ENCODE assay signal across 8 cellular contexts in the genomic region with DNA sequence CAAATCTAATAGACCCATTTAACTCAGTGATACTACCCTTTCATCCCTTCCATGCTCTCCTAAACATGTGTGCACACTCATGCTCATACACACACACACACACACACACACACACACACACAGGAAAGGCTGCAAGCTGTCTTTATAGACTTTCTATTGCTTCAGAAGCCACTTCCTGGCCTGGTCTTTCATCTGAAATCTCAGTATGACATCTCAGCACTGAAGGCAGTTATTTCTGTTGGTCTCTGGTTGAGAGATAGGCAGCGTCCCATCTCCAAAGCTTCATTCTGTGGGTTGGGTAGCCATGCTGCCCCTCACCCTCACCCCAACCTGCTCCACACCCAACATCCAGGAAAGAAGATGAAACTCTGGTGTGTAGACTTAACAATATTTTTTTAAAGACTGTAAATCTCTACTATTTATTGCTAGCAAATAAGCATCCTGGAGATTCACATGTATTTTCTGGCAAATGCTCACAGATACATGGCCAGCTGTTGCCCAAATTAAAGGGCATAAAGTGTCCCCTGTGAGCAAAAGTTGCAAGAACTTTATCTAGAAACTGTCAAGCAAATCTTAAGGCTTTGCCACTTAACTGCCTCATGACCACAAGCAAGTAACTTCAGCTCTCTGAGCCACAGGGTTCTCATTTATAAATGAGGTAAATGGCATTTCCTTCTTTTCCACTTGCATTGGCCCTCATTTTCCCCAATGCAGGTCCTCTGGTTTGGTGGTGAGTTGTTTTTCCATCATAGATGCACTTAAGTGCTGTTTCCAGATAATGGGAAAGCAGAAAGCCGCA.
DNase-seq lines count a peak whose midpoint lies in the region; ATAC-seq and TF ChIP-seq lines count a peak whose summit lies in the region.

No MANE protein-coding gene starts in this region.

- H3K4me1 Mint-ChIP-seq in activated CD8-positive, alpha-beta T cell treated with anti-CD3 and anti-CD28 coated beads for 36 hours (ENCODE audit: low read depth): peaks cover 32% of the 10 kb centered on the region

- no peaks in the 10 kb centered on the region for H3K27me3 Mint-ChIP-seq in activated CD8-positive, alpha-beta T cell treated with anti-CD3 and anti-CD28 coated beads for 36 hours

- H3K4me3 ChIP-seq in lower lobe of right lung (no peak overlapping the region), foreskin fibroblast (ENCODE audit: low read depth in 1 of 2, low read length in 2 of 2) (no peak overlapping the region)

- CTCF ChIA-PET in activated CD8-positive, alpha-beta T cell treated with anti-CD3 and anti-CD28 coated beads for 36 hours (lab: Charles Lee): interaction anchor here (0.6 kb wide), 1 partner anchor 176 kb away, joined by 3 read pairs; no protein-coding TSS in a partner anchor

- H3K36me3 ChIP-seq in lower lobe of right lung: no peaks in the 10 kb centered on the region

- no peaks in the 10 kb centered on the region for H3K9me3 Mint-ChIP-seq in activated CD8-positive, alpha-beta T cell treated with anti-CD3 and anti-CD28 coated beads for 36 hours

- no peaks in the 10 kb centered on the region for H3K36me3 Mint-ChIP-seq in activated CD8-positive, alpha-beta T cell treated with anti-CD3 and anti-CD28 coated beads for 36 hours (ENCODE audit: low read depth)

- H3K4me3 Mint-ChIP-seq in activated CD8-positive, alpha-beta T cell treated with anti-CD3 and anti-CD28 coated beads for 36 hours: no peak overlapping the region

- peak overlapping the region; percentile 89 for H3K27ac Mint-ChIP-seq in activated CD8-positive, alpha-beta T cell treated with anti-CD3 and anti-CD28 coated beads for 36 hours

- H3K9me3 ChIP-seq in lower lobe of right lung: no peaks in the 10 kb centered on the region

- intact Hi-C loops in activated CD8-positive, alpha-beta T cell treated with anti-CD3 and anti-CD28 coated beads for 36 hours (cut with micrococcal nuclease): no loop called here
- intact Hi-C loops in lower lobe of right lung (cut with DNase I): no loop called here

- POLR2A ChIA-PET in activated CD8-positive, alpha-beta T cell treated with anti-CD3 and anti-CD28 coated beads for 36 hours (lab: Charles Lee): interaction anchor here (0.8 to 0.9 kb wide), 2 partner anchors 69 to 1194 kb away, joined by 4 read pairs; no protein-coding TSS in a partner anchor

- no peak for TF ChIP-seq CTCF in activated CD8-positive, alpha-beta T cell treated with anti-CD3 and anti-CD28 coated beads for 36 hours (IDR thresholded peaks at IDR 0.05)
- TF ChIP-seq CTCF in lower lobe of right lung (IDR thresholded peaks at IDR 0.05) (no peak), foreskin fibroblast (IDR thresholded peaks at IDR 0.05; ENCODE audit: low read depth, low read length) (no peak)

- H3K27ac ChIP-seq in lower lobe of right lung: no peak overlapping the region

- DNase-seq in GM19238 (ENCODE audit: insufficient read length, low spot score) (peak; percentile 7), amniotic stem cell (lab: John Stamatoyannopoulos, UW) (no peak), DMS153 treated with DMSO at 0.1 percent for 48 hours (lab: John Stamatoyannopoulos, UW; ENCODE audit: unreplicated experiment) (no peak), lower lobe of right lung (no peak), foreskin fibroblast (no peak)
- peak; percentile 79 for DNase-seq in activated CD8-positive, alpha-beta T cell treated with anti-CD3 and anti-CD28 coated beads for 36 hours
- DNase-seq in stimulated activated CD4-positive, alpha-beta T cell treated with anti-CD3 and anti-CD28 coated beads, Interleukin-4, amount 100 ng/mL, for 24 hours: peak; percentile 36

- peak; percentile 87 for ATAC-seq in HG03442 (IDR thresholded peaks at IDR 0.05; ENCODE audit: unreplicated experiment)
- peak; percentile 86 for ATAC-seq in activated CD8-positive, alpha-beta T cell treated with anti-CD3 and anti-CD28 coated beads for 36 hours
- ATAC-seq in lower lobe of right lung: no peak

- no peaks in the 10 kb centered on the region for H3K27me3 ChIP-seq in lower lobe of right lung (ENCODE audit: low read depth)

- no peaks in the 10 kb centered on the region for H3K4me1 ChIP-seq in lower lobe of right lung

Comparison
In these comparisons a context has a peak if more than half of its experiments do, and no peak if none do; other contexts are left out.
1. DNase-seq: peak in GM19238 (single experiment), activated CD8-positive, alpha-beta T cell treated with anti-CD3 and anti-CD28 coated beads for 36 hours (single experiment) and stimulated activated CD4-positive, alpha-beta T cell treated with anti-CD3 and anti-CD28 coated beads, Interleukin-4, amount 100 ng/mL, for 24 hours (single experiment); none in amniotic stem cell (single experiment), DMS153 treated with DMSO at 0.1 percent for 48 hours (single experiment), lower lobe of right lung (single experiment) and foreskin fibroblast (0 of 2).
2. ATAC-seq: peak in HG03442 (single experiment) and activated CD8-positive, alpha-beta T cell treated with anti-CD3 and anti-CD28 coated beads for 36 hours (single experiment); none in lower lobe of right lung (0 of 2).